In genomic region chr3:53493997-53494791, GRCh38 we compare ENCODE assay signal across 9 cellular contexts. TPM values are rescaled to one million over a fixed set of nuclear protein-coding genes. Genes with fewer than 3 reads are reported as not detected.
A peak's percentile ranks its signal among the peaks of the same experiment; 100 is the strongest.
DNase-seq lines count a peak whose midpoint lies in the region; ATAC-seq, FAIRE-seq and TF ChIP-seq lines count a peak whose summit lies in the region.
"Had no signal": no experiment of that assay in that cellular context is flagged by ENCODE, and none has a peak within 500 bp of the region (broad histone marks: within the 10 kb centered on the region; RNA-seq: fewer than 3 reads in every experiment).

CACNA1D (plus strand) TSS chr3:53494611; CDS start chr3:53495167, 556 bp downstream.

- H3K9me3 Mint-ChIP-seq in WTC11, result no peaks in the 10 kb centered on the region

- POLR2A ChIA-PET in WTC11 (lab: Charles Lee), result interaction anchor here (0.9 to 1.0 kb wide), 2 partner anchors 15 to 88 kb away, joined by 3 to 4 read pairs; no protein-coding TSS in a partner anchor

- no peaks in the 10 kb centered on the region for H3K36me3 Mint-ChIP-seq in WTC11

- H3K4me1 Mint-ChIP-seq in WTC11, result peaks cover 15% of the 10 kb centered on the region

- no peak for FAIRE-seq in GM19239 (lab: Jason Lieb, UNC)
- FAIRE-seq: endometrium had no signal

- H3K27ac Mint-ChIP-seq in WTC11, result no peak within 1 kb of the TSS

- peak; percentile 90 for ATAC-seq in WTC11
- ATAC-seq in GM21360 (IDR thresholded peaks at IDR 0.05; ENCODE audit: unreplicated experiment), result no peak
- ATAC-seq in HG03571 (IDR thresholded peaks at IDR 0.05; ENCODE audit: unreplicated experiment), result no peak
- no peak for ATAC-seq in HG02763 (IDR thresholded peaks at IDR 0.05; ENCODE audit: unreplicated experiment)

- CTCF ChIA-PET in WTC11 (lab: Charles Lee), result interaction anchor here (0.5 to 1.9 kb wide), 22 partner anchors 9 to 211 kb away, joined by 3 to 10 read pairs (median 4); partner anchors contain the start of gene DCP1A

- peak within 1 kb of the TSS; percentile 2 for H3K4me3 ChIP-seq in AG09309 (ENCODE audit: control insufficient read depth, low read depth, low read length)
- peak within 1 kb of the TSS; percentile 18 for H3K4me3 ChIP-seq in fibroblast of villous mesenchyme (ENCODE audit: low read depth, low read length)

- peak within 1 kb of the TSS; percentile 80 for H3K4me3 Mint-ChIP-seq in WTC11

- TF ChIP-seq CTCF in AG09309 (IDR thresholded peaks at IDR 0.05; ENCODE audit: control insufficient read depth, insufficient read depth, low read depth, low read length, missing control alignments) (no peak), WTC11 (IDR thresholded peaks at IDR 0.05) (no peak), fibroblast of villous mesenchyme (IDR thresholded peaks at IDR 0.05; ENCODE audit: insufficient read depth, low read depth, low read length) (no peak)

- no peak for DNase-seq in AG09309 (ENCODE audit: low read depth)
- DNase-seq in GM19239 (ENCODE audit: insufficient read length, low spot score), result peak; percentile 46
- DNase-seq in WTC11 (ENCODE audit: low spot score), result peak; percentile 90
- no peak for DNase-seq in fibroblast of villous mesenchyme (ENCODE audit: low read depth)
- peak in 31 of 56 donors; percentile 10 to 74 (median 37) for DNase-seq in nucleus accumbens (lab: John Stamatoyannopoulos, UW)

- H3K27me3 Mint-ChIP-seq in WTC11 (ENCODE audit: low read depth), result peaks cover 80% of the 10 kb centered on the region

TF ChIP-seq in WTC11, 78 proteins besides CTCF, POLR2A, EP300 and RAD21 (continues in another document):
- TF ChIP-seq ZNF425 (CRISPR knock-in tag; conservative IDR thresholded peaks at IDR 0.05), result no peak
- no peak for TF ChIP-seq TP53 (CRISPR knock-in tag; IDR thresholded peaks at IDR 0.05)
- 0 out of 2 replicates have a peak, but pooled peaks have one; percentile 20 for TF ChIP-seq MYBL2 (CRISPR knock-in tag; IDR thresholded peaks at IDR 0.05)
- TF ChIP-seq GTF2I (CRISPR knock-in tag; conservative IDR thresholded peaks at IDR 0.05), result no peak
- no peak for TF ChIP-seq ZBTB43 (CRISPR knock-in tag; IDR thresholded peaks at IDR 0.05)
- 0 out of 2 replicates have a peak, but pooled peaks have one; percentile 54 for TF ChIP-seq SP1 (CRISPR knock-in tag; conservative IDR thresholded peaks at IDR 0.05)
- TF ChIP-seq ATF2 (CRISPR knock-in tag; IDR thresholded peaks at IDR 0.05; ENCODE audit: borderline replicate concordance, low read depth), result no peak
- no peak for TF ChIP-seq ZNF219 (CRISPR knock-in tag; IDR thresholded peaks at IDR 0.05; ENCODE audit: borderline replicate concordance)
- TF ChIP-seq STAT6 (CRISPR knock-in tag; conservative IDR thresholded peaks at IDR 0.05; ENCODE audit: low read depth), result no peak
- no peak; the same call in none of the 2 replicates for TF ChIP-seq FOXP1 (CRISPR knock-in tag; IDR thresholded peaks at IDR 0.05; ENCODE audit: borderline replicate concordance)
- TF ChIP-seq HMGA2 (CRISPR knock-in tag; IDR thresholded peaks at IDR 0.05), result no peak
- peak; percentile 42; the same call in 1 of the 2 replicates for TF ChIP-seq TEAD1 (CRISPR knock-in tag; IDR thresholded peaks at IDR 0.05)
- TF ChIP-seq USF1 (CRISPR knock-in tag; IDR thresholded peaks at IDR 0.05), result 0 out of 2 replicates have a peak, but pooled peaks have one; percentile 15
- peak; percentile 54; the same call in 1 of the 2 replicates for TF ChIP-seq HMGXB4 (CRISPR knock-in tag; IDR thresholded peaks at IDR 0.05)
- TF ChIP-seq JAZF1 (CRISPR knock-in tag; IDR thresholded peaks at IDR 0.05), result no peak
- TF ChIP-seq CREB1 (CRISPR knock-in tag; IDR thresholded peaks at IDR 0.05), result no peak
- TF ChIP-seq E2F5 (CRISPR knock-in tag; IDR thresholded peaks at IDR 0.05), result peak; percentile 68; the same call in 1 of the 2 replicates

RNA-seq across cellular contexts. Expression of gene CACNA1D, which starts in this region (rescaled TPM):
- total RNA-seq in WTC11 (2021) (1.8 to 3.6 TPM (median 2.3 TPM) in 3 replicates), fibroblast of villous mesenchyme (under 0.01 TPM in 1 of 2 replicates, not detected in the other)

Comparison
In these comparisons a context has a peak if more than half of its experiments do, and no peak if none do; other contexts are left out.
1. DNase-seq: peak in GM19239 (single experiment), WTC11 (single experiment) and nucleus accumbens (31 of 56); none in AG09309 (single experiment) and fibroblast of villous mesenchyme (single experiment).